ENCODE assay signal across 37 cellular contexts in genomic region chrX:13068651-13069050, GRCh38. TPM values are rescaled to one million over a fixed set of nuclear protein-coding genes. Genes with fewer than 3 reads are reported as not detected.
"Had no signal": no experiment of that assay in that cellular context is flagged by ENCODE, and none has a peak within 500 bp of the region (broad histone marks: within the 10 kb centered on the region; RNA-seq: fewer than 3 reads in every experiment).

No MANE protein-coding gene starts in this region.

- H3K36me3 ChIP-seq: ascending aorta, breast epithelium, MG63, Peyer's patch, SJSA1 had no signal

- H3K9me3 ChIP-seq: body of pancreas, MG63, Peyer's patch, SJSA1, SK-N-SH had no signal

- H3K9ac ChIP-seq: SK-N-SH had no signal

- H3K4me3 Mint-ChIP-seq: activated CD8-positive, alpha-beta T cell treated with anti-CD3 and anti-CD28 coated beads, Interleukin-2, amount 10 ng/mL, durations not matched to agents 7 days and 5 days; activated naive CD4-positive, alpha-beta T cell treated with anti-CD3 and anti-CD28 coated beads for 36 hours; activated naive CD8-positive, alpha-beta T cell; activated T-cell treated with anti-CD3 and anti-CD28 coated beads, Interleukin-2, amount 50 U/mL, for 24 hours; T-helper 1 cell treated with Interleukin-12 subunit alpha and Interleukin-12 subunit beta and Interleukin-4 antibody, amounts not matched to agents 30 μg/mL and 1 μg/mL, for 36 hours; T-helper 2 cell treated with Interferon-gamma antibody and Interleukin-4, amounts not matched to agents 5 μg/mL and 100 μg/mL, for 36 hours; WTC11 had no signal

- H3K27me3 Mint-ChIP-seq: activated naive CD8-positive, alpha-beta T cell had no signal

- DNase-seq: activated CD4-positive, alpha-beta T cell treated with anti-CD3 and anti-CD28 coated beads for 48 hours; activated CD4-positive, alpha-beta T cell treated with anti-CD3 and anti-CD28 coated beads, Interleukin-2, amount 50 U/mL, for 4 hours; activated CD8-positive, alpha-beta T cell treated with anti-CD3 and anti-CD28 coated beads, Interleukin-2, amount 10 ng/mL, durations not matched to agents 7 days and 5 days; activated gamma-delta T cell; activated naive CD4-positive, alpha-beta T cell treated with anti-CD3 and anti-CD28 coated beads for 36 hours; activated T-cell treated with anti-CD3 and anti-CD28 coated beads, Interleukin-2, amount 50 U/mL, for 24 hours; amygdala; body of pancreas; Kasumi-1; KG1; MG63; NCI-H1048; NCI-H1105 treated with DMSO at 0.1 percent for 48 hours; NCI-H1436; NCI-H1694 treated with DMSO at 0.1 percent for 48 hours; NCI-H2029; NCI-H345; NCI-H510A; NCI-H526; NCI-H748 treated with DMSO at 0.1 percent for 48 hours; NK-92 treated with Interleukin-12 subunit alpha and Interleukin-12 subunit beta, amount 100 ng/mL, for 24 hours; PC-3; Peyer's patch; RPMI8226; SHP77 treated with DMSO at 0.1 percent for 48 hours; SK-N-SH had no signal

- H3K27ac ChIP-seq: ascending aorta, body of pancreas, breast epithelium, Peyer's patch, SJSA1 had no signal

- H3K4me2 ChIP-seq: SK-N-SH had no signal

- H3K27ac Mint-ChIP-seq: activated CD8-positive, alpha-beta T cell treated with anti-CD3 and anti-CD28 coated beads, Interleukin-2, amount 10 ng/mL, durations not matched to agents 7 days and 5 days; activated naive CD4-positive, alpha-beta T cell treated with anti-CD3 and anti-CD28 coated beads for 36 hours; activated naive CD8-positive, alpha-beta T cell; activated T-cell treated with anti-CD3 and anti-CD28 coated beads, Interleukin-2, amount 50 U/mL, for 24 hours; activated T-helper 2 cell treated with anti-CD3 and anti-CD28 coated beads, Interferon-gamma antibody, Interleukin-2, Interleukin-4, amounts not matched to agents 10 μg/mL and 5 μg/mL and 100 μg/mL, durations not matched to agents 14 hours and 24 hours and 36 hours; T-helper 1 cell treated with Interleukin-12 subunit alpha and Interleukin-12 subunit beta and Interleukin-4 antibody, amounts not matched to agents 30 μg/mL and 1 μg/mL, for 36 hours; T-helper 2 cell treated with Interferon-gamma antibody and Interleukin-4, amounts not matched to agents 5 μg/mL and 100 μg/mL, for 36 hours; WTC11 had no signal

- FAIRE-seq: TTC549 had no signal

- H3K4me3 ChIP-seq: ascending aorta, body of pancreas, breast epithelium, MG63, Peyer's patch, SJSA1 had no signal

- H3K27me3 ChIP-seq: ascending aorta, body of pancreas, MG63, Peyer's patch, SJSA1 had no signal

- H3K4me1 ChIP-seq: ascending aorta, body of pancreas, breast epithelium, Peyer's patch had no signal

- ATAC-seq: activated CD4-positive, CD25-positive, alpha-beta regulatory T cell treated with anti-CD3 and anti-CD28 coated beads, Interleukin-2, amount 50 U/mL, for 24 hours; activated CD8-positive, alpha-beta T cell treated with anti-CD3 and anti-CD28 coated beads, Interleukin-2, amount 10 ng/mL, durations not matched to agents 7 days and 5 days; body of pancreas; PC-3; WTC11 had no signal

RNA-seq across cellular contexts. Expression of gene FAM9C, which starts 24.2 kb away (rescaled TPM):
- total RNA-seq: activated CD8-positive, alpha-beta T cell treated with anti-CD3 and anti-CD28 coated beads, Interleukin-2, amount 10 ng/mL, durations not matched to agents 7 days and 5 days; activated naive CD4-positive, alpha-beta T cell treated with anti-CD3 and anti-CD28 coated beads for 36 hours; activated T-helper 2 cell treated with anti-CD3 and anti-CD28 coated beads, Interferon-gamma antibody, Interleukin-2, Interleukin-4, amounts not matched to agents 10 μg/mL and 5 μg/mL and 100 μg/mL, durations not matched to agents 14 hours and 24 hours and 36 hours; ascending aorta; body of pancreas; breast epithelium; cardiac septum; PC-3; SJSA1 had no signal
